10 cellular contexts compared by ENCODE assay signal in genomic region chr20:25037288-25038102, GRCh38. TPM values are rescaled to one million over a fixed set of nuclear protein-coding genes. Genes with fewer than 3 reads are reported as not detected.
DNase-seq lines count a peak whose midpoint lies in the region; ATAC-seq and TF ChIP-seq lines count a peak whose summit lies in the region.
"Had no signal": no experiment of that assay in that cellular context is flagged by ENCODE, and none has a peak within 500 bp of the region (broad histone marks: within the 10 kb centered on the region; RNA-seq: fewer than 3 reads in every experiment).

No MANE protein-coding gene starts in this region.

- no peak overlapping the region for H3K4me3 Mint-ChIP-seq in activated CD8-positive, alpha-beta memory T cell treated with anti-CD3 and anti-CD28 coated beads, Interleukin-2, amount 10 ng/mL, durations not matched to agents 7 days and 5 days
- H3K4me3 Mint-ChIP-seq in activated naive CD8-positive, alpha-beta T cell treated with anti-CD3 and anti-CD28 coated beads for 36 hours, result peak overlapping the region; percentile 25

- H3K36me3 Mint-ChIP-seq in activated CD8-positive, alpha-beta memory T cell treated with anti-CD3 and anti-CD28 coated beads, Interleukin-2, amount 10 ng/mL, durations not matched to agents 7 days and 5 days, result no peaks in the 10 kb centered on the region
- no peaks in the 10 kb centered on the region for H3K36me3 Mint-ChIP-seq in activated naive CD8-positive, alpha-beta T cell treated with anti-CD3 and anti-CD28 coated beads for 36 hours

- no peaks in the 10 kb centered on the region for H3K27me3 ChIP-seq in thymus (ENCODE audit: control insufficient read depth, insufficient read depth)

- no peak for DNase-seq in activated CD8-positive, alpha-beta memory T cell treated with anti-CD3 and anti-CD28 coated beads, Interleukin-2, amount 10 ng/mL, durations not matched to agents 7 days and 5 days
- DNase-seq in activated CD8-positive, alpha-beta memory T cell treated with anti-CD3 and anti-CD28 coated beads, Interleukin-2, amount 50 U/mL, for 4 hours, result no peak
- DNase-seq in activated naive CD8-positive, alpha-beta T cell treated with anti-CD3 and anti-CD28 coated beads for 36 hours, result no peak
- DNase-seq in mucosa of descending colon (peak in 1 of 3 donors; percentile 37), NAMALWA (ENCODE audit: low spot score) (no peak)
- DNase-seq: NCI-H446 had no signal

- peak overlapping the region; percentile 75 for H3K27ac ChIP-seq in thymus (ENCODE audit: low read depth)

- no peaks in the 10 kb centered on the region for H3K9me3 Mint-ChIP-seq in activated CD8-positive, alpha-beta memory T cell treated with anti-CD3 and anti-CD28 coated beads, Interleukin-2, amount 10 ng/mL, durations not matched to agents 7 days and 5 days (ENCODE audit: low read depth)
- H3K9me3 Mint-ChIP-seq in activated naive CD8-positive, alpha-beta T cell treated with anti-CD3 and anti-CD28 coated beads for 36 hours, result no peaks in the 10 kb centered on the region

- H3K9me3 ChIP-seq in mucosa of descending colon (no peaks in the 10 kb centered on the region), thymus (ENCODE audit: control insufficient read depth) (no peaks in the 10 kb centered on the region)

- peak; percentile 28 for ATAC-seq in activated CD8-positive, alpha-beta memory T cell treated with anti-CD3 and anti-CD28 coated beads, Interleukin-2, amount 10 ng/mL, durations not matched to agents 7 days and 5 days
- ATAC-seq in mucosa of descending colon (peak; percentile 52), GM18517 (IDR thresholded peaks at IDR 0.05; ENCODE audit: unreplicated experiment) (no peak), HG02642 (IDR thresholded peaks at IDR 0.05; ENCODE audit: poor library complexity, unreplicated experiment) (no peak)

- intact Hi-C loops in mucosa of descending colon (cut with DNase I, micrococcal nuclease), result no loop called here

- H3K4me1 ChIP-seq in mucosa of descending colon (ENCODE audit: low read depth), result peaks cover 62% of the 10 kb centered on the region
- H3K4me1 ChIP-seq in thymus (ENCODE audit: control insufficient read depth, insufficient read depth, low read length), result peaks cover 22% of the 10 kb centered on the region

- TF ChIP-seq CTCF in mucosa of descending colon (IDR thresholded peaks at IDR 0.05), result no peak

- peaks cover 45% of the 10 kb centered on the region for H3K4me1 Mint-ChIP-seq in activated CD8-positive, alpha-beta memory T cell treated with anti-CD3 and anti-CD28 coated beads, Interleukin-2, amount 10 ng/mL, durations not matched to agents 7 days and 5 days
- peaks cover 50% of the 10 kb centered on the region for H3K4me1 Mint-ChIP-seq in activated naive CD8-positive, alpha-beta T cell treated with anti-CD3 and anti-CD28 coated beads for 36 hours

- H3K27me3 Mint-ChIP-seq in activated CD8-positive, alpha-beta memory T cell treated with anti-CD3 and anti-CD28 coated beads, Interleukin-2, amount 10 ng/mL, durations not matched to agents 7 days and 5 days, result no peaks in the 10 kb centered on the region
- H3K27me3 Mint-ChIP-seq in activated naive CD8-positive, alpha-beta T cell treated with anti-CD3 and anti-CD28 coated beads for 36 hours, result no peaks in the 10 kb centered on the region

- 81% methylated on average over 15 of the region's 15 CpGs for WGBS in thymus

- H3K36me3 ChIP-seq in mucosa of descending colon (ENCODE audit: low read depth) (no peaks in the 10 kb centered on the region), thymus (ENCODE audit: control insufficient read depth, insufficient read depth) (peaks cover 4% of the 10 kb centered on the region)

- H3K27ac Mint-ChIP-seq in activated CD8-positive, alpha-beta memory T cell treated with anti-CD3 and anti-CD28 coated beads, Interleukin-2, amount 10 ng/mL, durations not matched to agents 7 days and 5 days, result peak overlapping the region; percentile 74
- peak overlapping the region; percentile 77 for H3K27ac Mint-ChIP-seq in activated naive CD8-positive, alpha-beta T cell treated with anti-CD3 and anti-CD28 coated beads for 36 hours

- CTCF ChIA-PET in activated CD8-positive, alpha-beta memory T cell treated with anti-CD3 and anti-CD28 coated beads, Interleukin-2, amount 10 ng/mL, durations not matched to agents 7 days and 5 days (lab: Charles Lee), result interaction anchor here (1.5 to 1.6 kb wide), 2 partner anchors 10 to 27 kb away, joined by 4 to 6 read pairs; no protein-coding TSS in a partner anchor

- H3K4me3 ChIP-seq in mucosa of descending colon (no peak overlapping the region), thymus (ENCODE audit: low read length) (no peak overlapping the region)

RNA-seq across cellular contexts. Expression of gene ACSS1, which starts 20.4 kb away (rescaled TPM):
- 10 to 100 TPM; 44.4 TPM for total RNA-seq in activated CD8-positive, alpha-beta memory T cell treated with anti-CD3 and anti-CD28 coated beads, Interleukin-2, amount 10 ng/mL, durations not matched to agents 7 days and 5 days
- total RNA-seq in activated naive CD8-positive, alpha-beta T cell treated with anti-CD3 and anti-CD28 coated beads for 36 hours, result 10 to 100 TPM; 14.3 to 14.5 TPM
- 10 to 100 TPM; 29.8 to 37.9 (median 36.9) TPM for total RNA-seq in mucosa of descending colon
- polyA plus RNA-seq in thymus, result 27.8 TPM

RNA-seq across cellular contexts. Expression of gene VSX1, which starts 44.4 kb away (rescaled TPM):
- total RNA-seq in activated CD8-positive, alpha-beta memory T cell treated with anti-CD3 and anti-CD28 coated beads, Interleukin-2, amount 10 ng/mL, durations not matched to agents 7 days and 5 days, result not detected
- not detected for total RNA-seq in activated naive CD8-positive, alpha-beta T cell treated with anti-CD3 and anti-CD28 coated beads for 36 hours
- total RNA-seq in mucosa of descending colon, result under 1 TPM in 1 of 3 donors, not detected in 2; 0.22 TPM
- 0.21 TPM for polyA plus RNA-seq in thymus
- total RNA-seq: myocyte had no signal

RNA-seq across cellular contexts. Expression of gene APMAP, which starts 44.9 kb away (rescaled TPM):
- total RNA-seq in activated CD8-positive, alpha-beta memory T cell treated with anti-CD3 and anti-CD28 coated beads, Interleukin-2, amount 10 ng/mL, durations not matched to agents 7 days and 5 days, result 10 to 100 TPM; 47.5 to 56.0 TPM
- 10 to 100 TPM; 47.9 to 48.8 TPM for total RNA-seq in activated naive CD8-positive, alpha-beta T cell treated with anti-CD3 and anti-CD28 coated beads for 36 hours
- 10 to 100 TPM; 46.3 to 51.5 (median 47.3) TPM for total RNA-seq in mucosa of descending colon
- 53.4 TPM for polyA plus RNA-seq in thymus

Comparison
In these comparisons a context has a peak if more than half of its experiments do, and no peak if none do; other contexts are left out.
1. ATAC-seq: peak in activated CD8-positive, alpha-beta memory T cell treated with anti-CD3 and anti-CD28 coated beads, Interleukin-2, amount 10 ng/mL, durations not matched to agents 7 days and 5 days (single experiment) and mucosa of descending colon (single experiment); none in GM18517 (single experiment) and HG02642 (single experiment).